1 cellular context compared by ENCODE assay signal in the genomic region with DNA sequence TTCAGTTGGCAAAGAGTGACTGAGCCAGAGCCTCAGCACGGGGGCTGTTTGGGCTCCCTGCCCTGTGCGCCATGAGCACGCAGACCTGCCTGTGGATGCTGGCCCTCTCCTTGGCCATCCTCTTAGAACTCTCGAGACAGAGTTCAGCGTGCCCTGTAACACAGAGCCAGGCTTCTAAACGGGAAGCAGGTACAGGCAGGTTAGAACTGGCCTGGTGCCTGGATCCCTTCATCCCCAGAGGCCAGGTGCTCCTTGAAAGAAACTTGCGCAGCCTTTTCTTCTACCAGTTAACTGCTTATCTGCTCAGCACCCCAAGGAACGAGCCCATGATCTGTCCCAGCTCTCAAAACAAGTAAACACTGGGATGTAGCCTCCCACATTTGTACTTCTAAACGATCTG.
TF ChIP-seq lines count a peak whose summit lies in the region.

No MANE protein-coding gene starts in this region.

TF ChIP-seq in K562, 482 proteins besides CTCF, POLR2A, EP300 and RAD21:
- TF ChIP-seq MYBL2 (IDR thresholded peaks at IDR 0.05; ENCODE audit: low read depth) (no peak), MYBL2 (CRISPR knock-in tag; IDR thresholded peaks at IDR 0.05; ENCODE audit: borderline replicate concordance) (no peak), U2AF1 (optimal IDR thresholded peaks at IDR 0.05; ENCODE audit: low read depth, low read length) (no peak), POLR2G (IDR thresholded peaks at IDR 0.05; ENCODE audit: low read depth, low read length) (0 out of 2 replicates have a peak, but pooled peaks have one; percentile 20), RBFOX2 (IDR thresholded peaks at IDR 0.05; ENCODE audit: low read depth, low read length) (peak; percentile 38)
- TF ChIP-seq, protein P1, sequence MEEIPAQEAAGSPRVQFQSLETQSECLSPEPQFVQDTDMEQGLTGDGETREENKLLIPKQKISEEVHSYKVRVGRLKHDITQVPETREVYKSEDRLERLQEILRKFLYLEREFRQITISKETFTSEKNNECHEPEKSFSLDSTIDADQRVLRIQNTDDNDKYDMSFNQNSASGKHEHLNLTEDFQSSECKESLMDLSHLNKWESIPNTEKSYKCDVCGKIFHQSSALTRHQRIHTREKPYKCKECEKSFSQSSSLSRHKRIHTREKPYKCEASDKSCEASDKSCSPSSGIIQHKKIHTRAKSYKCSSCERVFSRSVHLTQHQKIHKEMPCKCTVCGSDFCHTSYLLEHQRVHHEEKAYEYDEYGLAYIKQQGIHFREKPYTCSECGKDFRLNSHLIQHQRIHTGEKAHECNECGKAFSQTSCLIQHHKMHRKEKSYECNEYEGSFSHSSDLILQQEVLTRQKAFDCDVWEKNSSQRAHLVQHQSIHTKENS (CRISPR knock-in tag; IDR thresholded peaks at IDR 0.05): no peak
